ENCODE assay signal across 8 cellular contexts in the genomic region with DNA sequence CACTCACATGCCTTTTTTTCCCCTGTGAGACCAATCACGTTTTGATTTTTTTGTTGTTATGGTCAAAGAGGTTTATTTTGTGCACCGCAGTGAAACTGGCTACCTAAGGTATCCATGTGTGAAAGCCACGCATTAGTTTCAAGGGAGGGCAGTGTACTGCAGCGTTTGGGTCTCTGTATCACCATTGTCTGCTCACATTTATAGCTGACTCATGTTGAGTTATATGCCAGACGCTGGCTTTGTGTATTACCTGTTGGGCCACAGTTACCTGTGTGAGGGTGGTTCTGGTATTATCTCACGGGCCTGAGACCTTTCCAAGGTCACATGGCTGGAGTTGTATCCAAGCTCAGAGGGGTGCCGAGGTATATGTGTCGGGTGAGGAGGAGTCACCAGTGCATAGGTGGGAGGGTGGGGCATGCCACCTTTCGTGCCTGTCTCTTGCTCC.
A peak's percentile ranks its signal among the peaks of the same experiment; 100 is the strongest.
DNase-seq lines count a peak whose midpoint lies in the region; ATAC-seq and TF ChIP-seq lines count a peak whose summit lies in the region.

No MANE protein-coding gene starts in this region.

- peak; percentile 68 for ATAC-seq in GM21447 (IDR thresholded peaks at IDR 0.05; ENCODE audit: unreplicated experiment)

- peak overlapping the region; percentile 67 for H3K27ac ChIP-seq in C4-2B

- in situ Hi-C loops in ACHN (cut with HindIII; ENCODE audit: low pct_ligation_motif_present, low pct_unique_long_range_greater_than_20kb, low sequenced_read_pairs), result no loop called here

- intact Hi-C loops in head of caudate nucleus (cut with DNase I), result no loop called here

- no peak for TF ChIP-seq CTCF in C4-2B (conservative IDR thresholded peaks at IDR 0.05)

- DNase-seq in OCI-M1 (lab: John Stamatoyannopoulos, UW) (peak; percentile 54), kidney tubule cell (ENCODE audit: low spot score) (peak; percentile 80), SKM-1 treated with dmso at 0.1 percent for 144 hours (lab: John Stamatoyannopoulos, UW; ENCODE audit: unreplicated experiment) (no peak), ACHN (no peak), Kasumi-1 (lab: John Stamatoyannopoulos, UW) (no peak), head of caudate nucleus (no peak)

Comparison
In these comparisons a context has a peak if more than half of its experiments do, and no peak if none do; other contexts are left out.
1. DNase-seq: peak in OCI-M1 (single experiment) and kidney tubule cell (single experiment); none in SKM-1 treated with dmso at 0.1 percent for 144 hours (single experiment), ACHN (single experiment), Kasumi-1 (0 of 2) and head of caudate nucleus (0 of 42).